ENCODE assay signal across 19 cellular contexts in the genomic region with DNA sequence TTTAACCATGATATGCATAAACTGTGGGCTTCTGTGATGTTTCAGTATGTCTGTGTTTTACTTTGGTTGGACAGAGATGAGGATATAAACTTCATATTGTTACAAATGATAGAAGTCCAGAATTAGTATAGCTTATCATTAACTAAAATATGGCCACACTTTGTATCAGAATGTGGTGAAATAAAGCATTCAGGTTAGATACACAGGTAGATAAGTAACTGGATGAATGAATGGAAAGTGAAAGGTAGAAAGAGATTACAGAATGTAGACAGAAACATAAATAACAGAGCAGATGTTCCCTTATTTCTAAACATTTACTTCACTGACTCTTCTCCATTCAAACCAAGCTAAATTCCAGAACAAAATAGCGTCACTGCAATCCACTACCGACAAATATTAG.
"Had no signal": no experiment of that assay in that cellular context is flagged by ENCODE, and none has a peak within 500 bp of the region (broad histone marks: within the 10 kb centered on the region; RNA-seq: fewer than 3 reads in every experiment).

No MANE protein-coding gene starts in this region.

- H3K4me1 ChIP-seq: Peyer's patch, SJCRH30 had no signal

- H3K4me2 ChIP-seq: PC-9 had no signal

- H3K9me3 ChIP-seq: Peyer's patch, SJCRH30 had no signal

- ATAC-seq: Right ventricle myocardium inferior, SK-N-SH treated with all-trans-retinoic acid at 6 μM for 48 hours had no signal

- H3K4me3 ChIP-seq: PC-9, Peyer's patch, SJCRH30 had no signal

- H3K27me3 ChIP-seq: Peyer's patch, SJCRH30 had no signal

- H2AFZ ChIP-seq: PC-9 had no signal

- DNase-seq: KBM-7, MV-4-11, NCI-H1048, NCI-H1105, NCI-H1417, NCI-H1436 treated with DMSO at 0.1 percent for 48 hours, NCI-H1694, NCI-H187 treated with DMSO at 0.1 percent for 48 hours, NCI-H2029 treated with DMSO at 0.1 percent for 48 hours, NCI-H2227 treated with DMSO at 0.1 percent for 48 hours, NCI-H524, NCI-H526 treated with DMSO at 0.1 percent for 48 hours, NCI-H748 treated with DMSO at 0.1 percent for 48 hours, PC-9, Peyer's patch, SHP77 treated with DMSO at 0.1 percent for 48 hours, SJCRH30 had no signal

- H3K27ac ChIP-seq: PC-9, Peyer's patch, SJCRH30 had no signal

- H3K36me3 ChIP-seq: Peyer's patch, SJCRH30 had no signal
